ENCODE assay signal across 16 cellular contexts in genomic region chr5:72167790-72168189, GRCh38.
DNase-seq lines count a peak whose midpoint lies in the region; ATAC-seq, FAIRE-seq and TF ChIP-seq lines count a peak whose summit lies in the region.
"Had no signal": no experiment of that assay in that cellular context is flagged by ENCODE, and none has a peak within 500 bp of the region (broad histone marks: within the 10 kb centered on the region; RNA-seq: fewer than 3 reads in every experiment).

No MANE protein-coding gene starts in this region.

- 82 to 100% methylated on average over 2 to 8 of the region's 8 CpGs for WGBS in H1 (ENCODE audit: extremely low coverage in 1 of 2, insufficient coverage in 1 of 2, insufficient read length in 1 of 2, insufficient replicate concordance in 2 of 2, low coverage in 1 of 2, low lambda C conversion rate in 2 of 2, missing lambda C conversion rate in 1 of 2), 2 experiments
- WGBS in tibial nerve, 2 donors, result 53 to 60% methylated on average over 8 of the region's 8 CpGs

- no peak overlapping the region; the same call in 1 of the 2 replicates for H2BK5ac ChIP-seq in H1 (ENCODE audit: low read depth, low read length)

- H4K5ac ChIP-seq in H1 (ENCODE audit: insufficient read length, low read depth, low read length), result no peak overlapping the region

- peak; percentile 73 for ATAC-seq in SK-N-SH treated with all-trans-retinoic acid at 6 μM for 48 hours
- ATAC-seq in left lobe of liver, result peak; percentile 41
- ATAC-seq: stimulated activated memory B cell treated with anti-CD40 and anti-IgM and Interleukin-4, amounts not matched to agents 10 μg/mL and 1 μg/mL and 100 μg/mL, for 72 hours had no signal

- 0 out of 2 replicates have a peak, but pooled peaks cover 4% of the 10 kb centered on the region for H3K79me1 ChIP-seq in H1 (ENCODE audit: low read depth, low read length)

- no peak overlapping the region for H2BK20ac ChIP-seq in H1 (ENCODE audit: low read length)

- POLR2A ChIA-PET in H1 (lab: Charles Lee; ENCODE audit: partially characterized antibody), result interaction anchor here (0.9 to 2.6 kb wide), 3 partner anchors 11 to 13 kb away, joined by 3 to 12 read pairs (median 4); no protein-coding TSS in a partner anchor

- H2AFZ ChIP-seq in H1 (ENCODE audit: low read length), result no peak overlapping the region
- H2AFZ ChIP-seq: neural progenitor cell had no signal

- H2BK120ac ChIP-seq in H1 (replicated peaks; ENCODE audit: low read depth, low read length), result no peak overlapping the region

- no peak overlapping the region for H2BK12ac ChIP-seq in H1 (ENCODE audit: low read depth, low read length)

- H3K23me2 ChIP-seq in H1 (ENCODE audit: low read depth, low read length), result no peaks in the 10 kb centered on the region

- no peak overlapping the region for H4K91ac ChIP-seq in H1 (replicated peaks; ENCODE audit: insufficient read length, low read length)

- CTCF ChIA-PET in H1 (lab: Charles Lee; ENCODE audit: partially characterized antibody), result interaction anchor here (0.6 to 1.4 kb wide), 2 partner anchors 31 to 339 kb away, joined by 3 to 4 read pairs; no protein-coding TSS in a partner anchor

- no peak overlapping the region for H4K8ac ChIP-seq in H1 (ENCODE audit: extremely low read depth, insufficient read depth, low read length)

- no peak for TF ChIP-seq RAD21 in H1 (IDR thresholded peaks at IDR 0.05 in 1 of 2, conservative IDR thresholded peaks at IDR 0.05 in 1 of 2; ENCODE audit: low read depth in 2 of 2, low read length in 2 of 2)

- H3K9me3 ChIP-seq in H1 (ENCODE audit: insufficient read depth in 2 of 2, low read depth in 1 of 2, low read length in 1 of 2), result no peaks in the 10 kb centered on the region
- H3K9me3 ChIP-seq in tibial nerve, result no peaks in the 10 kb centered on the region
- no peaks in the 10 kb centered on the region for H3K9me3 ChIP-seq in Peyer's patch
- H3K9me3 ChIP-seq: HAP-1 had no signal

- H2BK15ac ChIP-seq in H1 (ENCODE audit: low read length), result no peak overlapping the region

- DNase-seq in H1 (ENCODE audit: low read depth in 1 of 2, low spot score in 2 of 2), result no peak
- no peak for DNase-seq in left lobe of liver (ENCODE audit: low spot score)
- DNase-seq in tibial nerve (ENCODE audit: low spot score in 2 of 2), result no peak
- DNase-seq in GDM1 (lab: John Stamatoyannopoulos, UW), result no peak
- DNase-seq in Peyer's patch, result no peak
- DNase-seq in activated CD4-positive, alpha-beta T cell treated with anti-CD3 and anti-CD28 coated beads, Interleukin-2, amount 50 U/mL, for 4 hours, result no peak
- DNase-seq: activated CD4-positive, alpha-beta T cell treated with anti-CD3 and anti-CD28 coated beads, Interleukin-2, amount 10 ng/mL, durations not matched to agents 24 days and 14 days; activated naive CD8-positive, alpha-beta T cell treated with anti-CD3 and anti-CD28 coated beads, Interleukin-2, amount 10 ng/mL, durations not matched to agents 7 days and 5 days; activated T-cell treated with anti-CD3 and anti-CD28 coated beads, Interleukin-2, amount 50 U/mL, for 1 hour; DMS79 had no signal

- no peaks in the 10 kb centered on the region for H3K79me2 ChIP-seq in H1 (ENCODE audit: control insufficient read depth in 1 of 2, insufficient read depth in 2 of 2, low read length in 2 of 2)

- H4K20me1 ChIP-seq in H1 (replicated peaks in 1 of 2; ENCODE audit: control insufficient read depth in 1 of 2, insufficient read depth in 2 of 2, low read length in 2 of 2), result no peaks in the 10 kb centered on the region

- H3K23ac ChIP-seq in H1 (ENCODE audit: insufficient read length), result no peak overlapping the region

- peaks cover 2 to 22% (median 18%) of the 10 kb centered on the region in 4 experiments; a peak in 6 of 7 replicates for H3K4me1 ChIP-seq in H1 (replicated peaks in 1 of 4; ENCODE audit: control insufficient read depth in 3 of 4, insufficient read depth in 4 of 4, low read length in 3 of 4)
- peaks cover 0 to 30% (median 18%) of the 10 kb centered on the region in 4 donors for H3K4me1 ChIP-seq in tibial nerve
- no peaks in the 10 kb centered on the region for H3K4me1 ChIP-seq in Peyer's patch

- no peak overlapping the region for H3K4ac ChIP-seq in H1 (replicated peaks; ENCODE audit: insufficient read length, low read depth, low read length)

- no peak overlapping the region for H3K4me2 ChIP-seq in H1 (ENCODE audit: insufficient read depth in 1 of 2, low read depth in 2 of 2, low read length in 2 of 2)

- no peaks in the 10 kb centered on the region for H3K36me3 ChIP-seq in H1 (ENCODE audit: control insufficient read depth in 2 of 4, insufficient read depth in 4 of 4, low read length in 3 of 4)
- H3K36me3 ChIP-seq in tibial nerve, result peaks cover 0 to 6% (median 0%) of the 10 kb centered on the region in 3 donors
- H3K36me3 ChIP-seq in Peyer's patch, result no peaks in the 10 kb centered on the region
- H3K36me3 ChIP-seq: neural progenitor cell had no signal

- H3K27ac ChIP-seq in H1 (ENCODE audit: low read depth, low read length) (no peak overlapping the region), tibial nerve (peak overlapping the region in 3 of 4 donors; percentile 10 to 86 (median 81)), Peyer's patch (no peak overlapping the region)

- H3K18ac ChIP-seq in H1 (ENCODE audit: extremely low read depth, low read length), result no peak overlapping the region

- H3K4me3 ChIP-seq in H1 (ENCODE audit: extremely low read depth in 1 of 4, insufficient read depth in 2 of 4, low read depth in 3 of 4, low read length in 4 of 4) (no peak overlapping the region), tibial nerve (no peak overlapping the region), Peyer's patch (no peak overlapping the region)
- H3K4me3 ChIP-seq: HAP-1, lung, neural progenitor cell had no signal

- TF ChIP-seq EP300 in H1 (IDR thresholded peaks at IDR 0.05; ENCODE audit: borderline replicate concordance in 1 of 2, low read depth in 2 of 2, low read length in 2 of 2) (no peak), tibial nerve (IDR thresholded peaks at IDR 0.05) (no peak)

- no peak for TF ChIP-seq POLR2A in H1 (IDR thresholded peaks at IDR 0.05; ENCODE audit: control extremely low read depth in 1 of 2, low read depth in 2 of 2, low read length in 2 of 2)
- TF ChIP-seq POLR2A in tibial nerve (IDR thresholded peaks at IDR 0.05), result no peak
- TF ChIP-seq POLR2A in Peyer's patch (IDR thresholded peaks at IDR 0.05), result no peak

- 0 out of 2 replicates have a peak overlapping the region, but pooled peaks have one; percentile 14 for H2AK5ac ChIP-seq in H1 (ENCODE audit: low read depth, low read length)

- no peaks in the 10 kb centered on the region for H3K27me3 ChIP-seq in H1 (replicated peaks in 1 of 4; ENCODE audit: control insufficient read depth in 3 of 4, extremely low read depth in 1 of 4, insufficient read depth in 3 of 4, low read length in 3 of 4)
- H3K27me3 ChIP-seq in tibial nerve, result no peaks in the 10 kb centered on the region
- no peaks in the 10 kb centered on the region for H3K27me3 ChIP-seq in Peyer's patch
- H3K27me3 ChIP-seq: neural progenitor cell had no signal

- FAIRE-seq in H1 (lab: Jason Lieb, UNC), result no peak
- FAIRE-seq: urothelium cell line had no signal

- no peak overlapping the region for H3K14ac ChIP-seq in H1 (ENCODE audit: insufficient read length)

- TF ChIP-seq CTCF in H1 (IDR thresholded peaks at IDR 0.05; ENCODE audit: control extremely low read depth in 1 of 3, insufficient read depth in 1 of 3, low read depth in 1 of 3, low read length in 3 of 3) (no peak), tibial nerve (IDR thresholded peaks at IDR 0.05) (no peak), Peyer's patch (IDR thresholded peaks at IDR 0.05) (no peak)

- no peak overlapping the region for H3K56ac ChIP-seq in H1 (replicated peaks; ENCODE audit: insufficient read length, low read depth, low read length)

- H3K9ac ChIP-seq in H1 (replicated peaks in 1 of 4; ENCODE audit: extremely low read depth in 1 of 4, low read depth in 3 of 4, low read length in 3 of 4), result no peak overlapping the region
- H3K9ac ChIP-seq: neural progenitor cell had no signal

TF ChIP-seq in SK-N-SH treated with all-trans-retinoic acid at 6 μM for 48 hours, 23 proteins besides CTCF, POLR2A, EP300 and RAD21 (continues in another document):
- TF ChIP-seq TCF4 (CRISPR knock-in tag; IDR thresholded peaks at IDR 0.05; ENCODE audit: borderline replicate concordance) (no peak), BACH2 (CRISPR knock-in tag; IDR thresholded peaks at IDR 0.05; ENCODE audit: borderline replicate concordance) (no peak), PPARA (CRISPR knock-in tag; IDR thresholded peaks at IDR 0.05; ENCODE audit: borderline replicate concordance) (no peak), ZNF70 (CRISPR knock-in tag; IDR thresholded peaks at IDR 0.05) (no peak)

TF ChIP-seq in H1, 55 proteins besides CTCF, POLR2A, EP300 and RAD21 (continues in another document):
- no peak for TF ChIP-seq CEBPB (IDR thresholded peaks at IDR 0.05; ENCODE audit: low read depth, low read length)
- no peak for TF ChIP-seq RXRA (IDR thresholded peaks at IDR 0.05; ENCODE audit: insufficient read depth, low read depth, low read length)
- TF ChIP-seq CHD2 (IDR thresholded peaks at IDR 0.05; ENCODE audit: low read length), result no peak
- no peak for TF ChIP-seq MAFK (IDR thresholded peaks at IDR 0.05; ENCODE audit: low read depth, low read length)

Comparison
In these comparisons a context has a peak if more than half of its experiments do, and no peak if none do; other contexts are left out.
1. H3K27ac ChIP-seq: peak in tibial nerve (3 of 4); none in H1 (single experiment) and Peyer's patch (0 of 4).